ENCODE assay signal across 8 cellular contexts in the genomic region with DNA sequence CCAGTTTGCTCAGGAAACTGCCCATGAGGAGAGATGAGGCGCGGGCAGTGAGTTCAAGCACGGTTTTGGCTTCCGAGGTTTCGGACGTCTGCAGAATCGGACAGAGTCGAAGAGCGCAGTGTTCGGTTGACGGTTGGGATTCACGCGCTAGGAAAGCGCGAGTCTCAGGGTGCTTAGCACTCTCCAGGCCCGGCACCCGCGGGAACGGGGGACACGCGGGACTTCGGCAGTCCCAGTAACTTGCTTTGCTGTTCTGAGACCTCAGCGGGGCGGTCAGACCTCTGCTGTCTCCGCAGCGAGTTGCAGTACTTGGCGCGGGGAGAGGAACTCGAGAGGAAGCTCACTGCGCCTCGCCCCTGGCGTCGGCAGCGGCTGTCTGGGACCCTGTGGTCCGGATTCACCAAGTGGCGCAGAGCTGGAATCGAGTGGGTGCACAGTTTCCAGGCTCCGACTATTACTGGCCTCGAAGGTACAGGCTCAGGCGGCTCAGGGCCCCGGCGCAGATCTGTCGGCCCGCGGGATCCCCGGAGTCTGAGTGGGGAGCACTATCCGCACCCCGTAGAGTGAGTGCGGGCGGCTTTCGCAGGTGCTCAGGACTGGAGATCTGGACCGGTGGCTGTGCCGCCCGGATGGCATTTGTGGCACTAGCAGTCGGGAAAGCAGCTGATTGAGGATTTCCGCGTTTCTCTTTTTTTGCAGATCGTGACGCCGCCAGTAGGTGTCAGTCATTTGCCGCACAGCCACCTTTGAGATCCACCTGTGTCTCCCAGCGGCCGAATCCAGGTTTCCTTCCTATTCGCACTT. TPM values are rescaled to one million over a fixed set of nuclear protein-coding genes. Genes with fewer than 3 reads are reported as not detected.
DNase-seq lines count a peak whose midpoint lies in the region; ATAC-seq and TF ChIP-seq lines count a peak whose summit lies in the region.

A gene (minus strand): TSS at position 128 of the 804 bp plus-strand sequence. CDS start 103 bp downstream, at position 25.

- peak within 1 kb of the TSS; percentile 92 for H3K4me2 ChIP-seq in GM23338
- H3K4me2 ChIP-seq in mesendoderm (ENCODE audit: low read length) = peak within 1 kb of the TSS; percentile 83

- TF ChIP-seq CTCF in GM23338 (conservative IDR thresholded peaks at IDR 0.05; ENCODE audit: low read depth in 2 of 2) = peak; percentile 78 to 88

- no peak within 1 kb of the TSS for H4K8ac ChIP-seq in mesendoderm (ENCODE audit: low read depth, low read length)

- H3K27ac Mint-ChIP-seq in GM23338 = no peak within 1 kb of the TSS
- peak within 1 kb of the TSS; percentile 9 for H3K27ac Mint-ChIP-seq in activated CD4-positive, alpha-beta T cell treated with anti-CD3 and anti-CD28 coated beads, Interleukin-2, amount 10 ng/mL, durations not matched to agents 24 days and 14 days

- no peak within 1 kb of the TSS for H4K5ac ChIP-seq in mesendoderm (ENCODE audit: low read length)

- no peaks in the 10 kb centered on the region; the same call in 1 of the 3 replicates for H3K9me3 Mint-ChIP-seq in GM23338
- no peaks in the 10 kb centered on the region for H3K9me3 Mint-ChIP-seq in activated CD4-positive, alpha-beta T cell treated with anti-CD3 and anti-CD28 coated beads, Interleukin-2, amount 10 ng/mL, durations not matched to agents 24 days and 14 days

- no CpG with 5 or more reads among the region's 64 CpGs for WGBS in mesendoderm (ENCODE audit: extremely low coverage, insufficient coverage, low lambda C conversion rate)

- intact Hi-C loops in activated CD4-positive, alpha-beta T cell treated with anti-CD3 and anti-CD28 coated beads, Interleukin-2, amount 10 ng/mL, durations not matched to agents 24 days and 14 days (cut with micrococcal nuclease) = loop anchor here (2.0 kb wide), 3 partner anchors 20 to 166 kb away; no protein-coding TSS in a partner anchor

- peaks cover 45% of the 10 kb centered on the region for H3K27me3 Mint-ChIP-seq in GM23338 (ENCODE audit: insufficient read depth, low read depth, poor library complexity)
- peaks cover 70% of the 10 kb centered on the region for H3K27me3 Mint-ChIP-seq in activated CD4-positive, alpha-beta T cell treated with anti-CD3 and anti-CD28 coated beads, Interleukin-2, amount 10 ng/mL, durations not matched to agents 24 days and 14 days

- H2AFZ ChIP-seq in GM23338 = peak within 1 kb of the TSS; percentile 100

- no peaks in the 10 kb centered on the region for H3F3A ChIP-seq in GM23338 (replicated peaks; ENCODE audit: low read depth)

- H3K4me3 ChIP-seq in GM23338 (peak within 1 kb of the TSS; percentile 85), mesendoderm (ENCODE audit: low read length) (peak within 1 kb of the TSS; percentile 59)

- H3K4me1 Mint-ChIP-seq in GM23338 = peaks cover 6% of the 10 kb centered on the region
- H3K4me1 Mint-ChIP-seq in activated CD4-positive, alpha-beta T cell treated with anti-CD3 and anti-CD28 coated beads, Interleukin-2, amount 10 ng/mL, durations not matched to agents 24 days and 14 days = peaks cover 8% of the 10 kb centered on the region

- H3K79me2 ChIP-seq in GM23338 (replicated peaks; ENCODE audit: insufficient read depth) (no peaks in the 10 kb centered on the region), mesendoderm (ENCODE audit: control insufficient read depth, insufficient read depth, low read length) (no peaks in the 10 kb centered on the region)

- H3K4me3 Mint-ChIP-seq in GM23338 = peak within 1 kb of the TSS; percentile 91
- H3K4me3 Mint-ChIP-seq in activated CD4-positive, alpha-beta T cell treated with anti-CD3 and anti-CD28 coated beads, Interleukin-2, amount 10 ng/mL, durations not matched to agents 24 days and 14 days = peak within 1 kb of the TSS; percentile 85

- H3K27me3 ChIP-seq in GM23338 (ENCODE audit: insufficient read depth) (peaks cover 52% of the 10 kb centered on the region), mesendoderm (ENCODE audit: insufficient read depth, low read length, poor library complexity) (peaks cover 10% of the 10 kb centered on the region)

- H3K36me3 Mint-ChIP-seq in GM23338 (ENCODE audit: low read depth) = no peaks in the 10 kb centered on the region; the same call in 2 of the 3 replicates
- H3K36me3 Mint-ChIP-seq in activated CD4-positive, alpha-beta T cell treated with anti-CD3 and anti-CD28 coated beads, Interleukin-2, amount 10 ng/mL, durations not matched to agents 24 days and 14 days (ENCODE audit: low read depth) = no peaks in the 10 kb centered on the region

- H3K9me2 ChIP-seq in GM23338 (ENCODE audit: insufficient read depth) = no peaks in the 10 kb centered on the region

- no peak within 1 kb of the TSS for H2BK15ac ChIP-seq in mesendoderm (replicated peaks; ENCODE audit: low read depth)

- H2BK5ac ChIP-seq in mesendoderm (ENCODE audit: low read length) = no peak within 1 kb of the TSS

- H3K4me1 ChIP-seq in GM23338 (ENCODE audit: insufficient read depth) (no peaks in the 10 kb centered on the region), mesendoderm (ENCODE audit: control insufficient read depth, low read depth, low read length) (no peaks in the 10 kb centered on the region)

- H3K56ac ChIP-seq in mesendoderm (ENCODE audit: low read length) = peak within 1 kb of the TSS; percentile 81

- peak within 1 kb of the TSS; percentile 74 for H3K9ac ChIP-seq in mesendoderm (ENCODE audit: low read length)

- ATAC-seq in GM23338 (peak; percentile 78), GM21360 (IDR thresholded peaks at IDR 0.05; ENCODE audit: unreplicated experiment) (no peak)

- no peaks in the 10 kb centered on the region for H3K79me1 ChIP-seq in mesendoderm (ENCODE audit: low read length)

- no peak within 1 kb of the TSS for H2BK120ac ChIP-seq in mesendoderm (ENCODE audit: low read depth, low read length)

- H4K20me1 ChIP-seq in GM23338 (replicated peaks; ENCODE audit: insufficient read depth) = no peaks in the 10 kb centered on the region

- H3K27ac ChIP-seq in GM23338 (ENCODE audit: low read depth) (no peak within 1 kb of the TSS), mesendoderm (ENCODE audit: low read depth, low read length) (no peak within 1 kb of the TSS)

- DNase-seq in COLO829 (ENCODE audit: low spot score) = peak; percentile 84
- peak; percentile 92 for DNase-seq in GM23338 (ENCODE audit: low spot score)
- peak; percentile 49 for DNase-seq in NCI-H2196 treated with DMSO at 0.1 percent for 48 hours (lab: John Stamatoyannopoulos, UW; ENCODE audit: unreplicated experiment)
- DNase-seq in activated CD4-positive, alpha-beta T cell treated with anti-CD3 and anti-CD28 coated beads, Interleukin-2, amount 10 ng/mL, durations not matched to agents 24 days and 14 days = peak; percentile 88
- DNase-seq in dermis microvascular lymphatic vessel endothelial cell (ENCODE audit: low read depth in 2 of 2) = peak; percentile 35 to 67
- DNase-seq in mesendoderm = peak; percentile 92
- DNase-seq in stimulated activated CD8-positive, alpha-beta memory T cell treated with anti-CD3 and anti-CD28 coated beads, Interleukin-4, amount 100 ng/mL, for 1 hour (ENCODE audit: low read depth in 2 of 2, low spot score in 1 of 2) = peak; percentile 16 to 25

- H2AK5ac ChIP-seq in mesendoderm (ENCODE audit: low read length) = no peak within 1 kb of the TSS

- H3K4ac ChIP-seq in mesendoderm (ENCODE audit: low read depth, low read length) = no peak within 1 kb of the TSS

- H3K23ac ChIP-seq in mesendoderm (ENCODE audit: low read length) = peak within 1 kb of the TSS; percentile 76

- H3K18ac ChIP-seq in mesendoderm (ENCODE audit: low read length) = no peak within 1 kb of the TSS

- H3K36me3 ChIP-seq in GM23338 (ENCODE audit: insufficient read depth) = no peaks in the 10 kb centered on the region
- H3K36me3 ChIP-seq in mesendoderm (ENCODE audit: control insufficient read depth, insufficient read depth, low read length) = no peaks in the 10 kb centered on the region

TF ChIP-seq in GM23338, 12 proteins besides CTCF, POLR2A, EP300 and RAD21:
- no peak for TF ChIP-seq NANOG (IDR thresholded peaks at IDR 0.05; ENCODE audit: borderline replicate concordance)
- no peak for TF ChIP-seq ZNF114 (CRISPR knock-in tag; IDR thresholded peaks at IDR 0.05)
- no peak for TF ChIP-seq STAT1 (IDR thresholded peaks at IDR 0.05; ENCODE audit: unreplicated experiment)
- peak; percentile 73 for TF ChIP-seq EZH2 (IDR thresholded peaks at IDR 0.05; ENCODE audit: low read depth, unreplicated experiment)
- TF ChIP-seq CREB1 (CRISPR knock-in tag; IDR thresholded peaks at IDR 0.05; ENCODE audit: low read depth) = 0 out of 2 replicates have a peak, but pooled peaks have one; percentile 20
- TF ChIP-seq ZNF331 (CRISPR knock-in tag; IDR thresholded peaks at IDR 0.05; ENCODE audit: low read depth) = no peak
- TF ChIP-seq, protein P1, sequence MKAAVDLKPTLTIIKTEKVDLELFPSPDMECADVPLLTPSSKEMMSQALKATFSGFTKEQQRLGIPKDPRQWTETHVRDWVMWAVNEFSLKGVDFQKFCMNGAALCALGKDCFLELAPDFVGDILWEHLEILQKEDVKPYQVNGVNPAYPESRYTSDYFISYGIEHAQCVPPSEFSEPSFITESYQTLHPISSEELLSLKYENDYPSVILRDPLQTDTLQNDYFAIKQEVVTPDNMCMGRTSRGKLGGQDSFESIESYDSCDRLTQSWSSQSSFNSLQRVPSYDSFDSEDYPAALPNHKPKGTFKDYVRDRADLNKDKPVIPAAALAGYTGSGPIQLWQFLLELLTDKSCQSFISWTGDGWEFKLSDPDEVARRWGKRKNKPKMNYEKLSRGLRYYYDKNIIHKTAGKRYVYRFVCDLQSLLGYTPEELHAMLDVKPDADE (IDR thresholded peaks at IDR 0.05) = no peak
TF ChIP-seq in GM23338: peak in this region for 2.

RNA-seq across cellular contexts. Expression of the gene that starts here (rescaled TPM):
- 0.07 TPM in 1 of 2 replicates, not detected in the other for total RNA-seq in GM23338 (2014; rRNA removed; shearing (Covaris generic))
- 0.13 TPM in 1 of 2 replicates, not detected in the other for polyA plus RNA-seq in GM23338 (2016; fragmentation: Nextera tagmentation; extraction: Ambion mirVana)
- not detected in 2 replicates for total RNA-seq in activated CD4-positive, alpha-beta T cell treated with anti-CD3 and anti-CD28 coated beads, Interleukin-2, amount 10 ng/mL, durations not matched to agents 24 days and 14 days
- total RNA-seq in dermis microvascular lymphatic vessel endothelial cell = not detected in 2 replicates
- 0.07 TPM for polyA plus RNA-seq in mesendoderm (2013, experiment 1 of 2)
- polyA plus RNA-seq in mesendoderm (2013, experiment 2 of 2) = 0.06 TPM

Comparison
In these comparisons a context has a peak if more than half of its experiments do, and no peak if none do; other contexts are left out.
1. Peak in DNase-seq, ATAC-seq, H3K4me3 ChIP-seq and H3K4me2 ChIP-seq in GM23338; RNA of the gene not detected or under 1 TPM.
2. Peak in DNase-seq in activated CD4-positive, alpha-beta T cell treated with anti-CD3 and anti-CD28 coated beads, Interleukin-2, amount 10 ng/mL, durations not matched to agents 24 days and 14 days; RNA of the gene not detected or under 1 TPM.
3. Peak in DNase-seq in dermis microvascular lymphatic vessel endothelial cell; RNA of the gene not detected or under 1 TPM.
4. DNase-seq: peak in every context shown above with its lines; median percentile 92 in GM23338; 92 in mesendoderm; 88 in activated CD4-positive, alpha-beta T cell treated with anti-CD3 and anti-CD28 coated beads, Interleukin-2, amount 10 ng/mL, durations not matched to agents 24 days and 14 days; 84 in COLO829; 51 in dermis microvascular lymphatic vessel endothelial cell; 49 in NCI-H2196 treated with DMSO at 0.1 percent for 48 hours; 20 in stimulated activated CD8-positive, alpha-beta memory T cell treated with anti-CD3 and anti-CD28 coated beads, Interleukin-4, amount 100 ng/mL, for 1 hour.